Comparison of ENCODE assay signal across 13 cellular contexts in the genomic region with DNA sequence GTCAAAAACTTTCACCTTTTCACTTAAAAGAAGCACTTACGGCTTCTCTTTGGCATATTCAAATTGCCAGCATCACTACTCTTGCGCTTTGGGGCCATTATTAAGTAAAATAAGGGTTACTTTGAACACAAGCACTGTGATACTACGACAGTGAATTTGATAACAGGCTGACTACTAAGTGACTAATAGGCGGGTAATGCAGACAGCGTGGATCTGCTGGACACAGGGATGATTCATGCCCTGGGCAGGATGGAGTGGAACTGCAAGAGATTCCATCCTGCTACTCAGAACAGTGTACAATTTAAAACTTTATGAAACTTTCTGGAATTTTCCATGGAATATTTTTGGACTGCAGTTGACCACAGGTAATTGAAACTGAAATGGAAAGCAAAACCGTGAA. TPM values are rescaled to one million over a fixed set of nuclear protein-coding genes. Genes with fewer than 3 reads are reported as not detected.
DNase-seq lines count a peak whose midpoint lies in the region; ATAC-seq and TF ChIP-seq lines count a peak whose summit lies in the region.
"Had no signal": no experiment of that assay in that cellular context is flagged by ENCODE, and none has a peak within 500 bp of the region (broad histone marks: within the 10 kb centered on the region; RNA-seq: fewer than 3 reads in every experiment).

No MANE protein-coding gene starts in this region.

- no peaks in the 10 kb centered on the region for H3K36me3 Mint-ChIP-seq in GM23338 (ENCODE audit: low read depth)

- DNase-seq in ELF-1 (ENCODE audit: low read depth, low spot score), result peak; percentile 12
- DNase-seq in RWPE2 (ENCODE audit: low spot score), result peak; percentile 92
- peak; percentile 95 for DNase-seq in fibroblast of mammary gland (ENCODE audit: low read depth)
- DNase-seq in retinal pigment epithelial cell (ENCODE audit: low read depth), result peak; percentile 95
- DNase-seq in NCI-H2081 (lab: John Stamatoyannopoulos, UW), result no peak
- DNase-seq in GM23338 (ENCODE audit: low spot score), result no peak
- DNase-seq: activated gamma-delta T cell, GF-D8, hypothalamus, NCI-H2029 treated with DMSO at 0.1 percent for 48 hours, retina had no signal

- no peaks in the 10 kb centered on the region for H3K27me3 ChIP-seq in RWPE2 (ENCODE audit: insufficient read depth, poor library complexity, severe bottlenecking)
- H3K27me3 ChIP-seq in GM23338 (ENCODE audit: insufficient read depth), result no peaks in the 10 kb centered on the region

- H3K4me1 ChIP-seq in RWPE2 (ENCODE audit: insufficient read depth, poor library complexity, severe bottlenecking), result peaks cover 23% of the 10 kb centered on the region
- no peaks in the 10 kb centered on the region; the same call in 1 of the 2 replicates for H3K4me1 ChIP-seq in GM23338 (ENCODE audit: insufficient read depth)

- H3K4me2 ChIP-seq in GM23338, result no peak overlapping the region

- ATAC-seq in RWPE2 (ENCODE audit: low read depth) (peak; percentile 100), GM21515 (IDR thresholded peaks at IDR 0.05; ENCODE audit: unreplicated experiment) (no peak), GM21367 (IDR thresholded peaks at IDR 0.05; ENCODE audit: unreplicated experiment) (no peak), GM23338 (no peak)

- H3K9me2 ChIP-seq in GM23338 (ENCODE audit: insufficient read depth), result no peaks in the 10 kb centered on the region

- no peaks in the 10 kb centered on the region for H4K20me1 ChIP-seq in GM23338 (replicated peaks; ENCODE audit: insufficient read depth)

- no peaks in the 10 kb centered on the region for H3K9me3 ChIP-seq in RWPE2 (ENCODE audit: severe bottlenecking)

- H3K4me1 Mint-ChIP-seq in GM23338, result peaks cover 4% of the 10 kb centered on the region; the same call in 1 of the 3 replicates

- no peaks in the 10 kb centered on the region; the same call in 2 of the 3 replicates for H3K9me3 Mint-ChIP-seq in GM23338

- no peak overlapping the region for H2AFZ ChIP-seq in GM23338

- H3F3A ChIP-seq in GM23338 (replicated peaks; ENCODE audit: low read depth), result no peaks in the 10 kb centered on the region

- no peaks in the 10 kb centered on the region for H3K27me3 Mint-ChIP-seq in GM23338 (ENCODE audit: insufficient read depth, low read depth, poor library complexity)

- no peak overlapping the region for H3K4me3 Mint-ChIP-seq in GM23338

- H3K36me3 ChIP-seq in RWPE2 (ENCODE audit: low read depth) (no peaks in the 10 kb centered on the region), GM23338 (ENCODE audit: insufficient read depth) (no peaks in the 10 kb centered on the region)

- H3K4me3 ChIP-seq in RWPE2 (ENCODE audit: severe bottlenecking) (no peak overlapping the region), fibroblast of mammary gland (ENCODE audit: control insufficient read depth, low read depth, low read length) (no peak overlapping the region), retinal pigment epithelial cell (ENCODE audit: low read length) (no peak overlapping the region), GM23338 (no peak overlapping the region)

- H3K27ac Mint-ChIP-seq in GM23338, result no peak overlapping the region

- H3K27ac ChIP-seq in RWPE2 (ENCODE audit: poor library complexity, severe bottlenecking), result peak overlapping the region; percentile 99
- no peak overlapping the region for H3K27ac ChIP-seq in GM23338 (ENCODE audit: low read depth)

- TF ChIP-seq CTCF in RWPE2 (IDR thresholded peaks at IDR 0.05; ENCODE audit: poor library complexity, severe bottlenecking), result no peak
- TF ChIP-seq CTCF in fibroblast of mammary gland (conservative IDR thresholded peaks at IDR 0.05; ENCODE audit: control insufficient read depth, insufficient read depth, low read depth, low read length), result no peak
- no peak for TF ChIP-seq CTCF in retinal pigment epithelial cell (conservative IDR thresholded peaks at IDR 0.05; ENCODE audit: low read depth, low read length)
- TF ChIP-seq CTCF in GM23338 (conservative IDR thresholded peaks at IDR 0.05; ENCODE audit: low read depth in 2 of 2), result no peak

- no peaks in the 10 kb centered on the region for H3K79me2 ChIP-seq in GM23338 (replicated peaks; ENCODE audit: insufficient read depth)

TF ChIP-seq in GM23338, 12 proteins besides CTCF, POLR2A, EP300 and RAD21:
- TF ChIP-seq ZNF462 (CRISPR knock-in tag; IDR thresholded peaks at IDR 0.05) (no peak), ZNF331 (CRISPR knock-in tag; IDR thresholded peaks at IDR 0.05; ENCODE audit: low read depth) (no peak)

RNA-seq across cellular contexts. Expression of gene YEATS4, which starts 45.9 kb away (rescaled TPM):
- total RNA-seq in GM23338 (2014; rRNA removed; shearing (Covaris generic)), result 82.5 and 90.5 TPM in 2 replicates
- 64.4 and 64.7 TPM in 2 replicates for polyA plus RNA-seq in GM23338 (2016; fragmentation: Nextera tagmentation; extraction: Ambion mirVana)

RNA-seq across cellular contexts. Expression of gene LYZ, which starts 57.3 kb away (rescaled TPM):
- not detected in 2 replicates for total RNA-seq in GM23338 (2014; rRNA removed; shearing (Covaris generic))
- 0.16 TPM in 1 of 2 replicates, not detected in the other for polyA plus RNA-seq in GM23338 (2016; fragmentation: Nextera tagmentation; extraction: Ambion mirVana)

Comparison
In these comparisons a context has a peak if more than half of its experiments do, and no peak if none do; other contexts are left out.
1. DNase-seq: peak in ELF-1 (single experiment), RWPE2 (single experiment), fibroblast of mammary gland (single experiment) and retinal pigment epithelial cell (single experiment); none in NCI-H2081 (0 of 2) and GM23338 (single experiment).